In genomic region chr15:78061963-78062427, GRCh38 we compare ENCODE assay signal across 8 cellular contexts. TPM values are rescaled to one million over a fixed set of nuclear protein-coding genes. Genes with fewer than 3 reads are reported as not detected.
A peak's percentile ranks its signal among the peaks of the same experiment; 100 is the strongest.
DNase-seq lines count a peak whose midpoint lies in the region; ATAC-seq and TF ChIP-seq lines count a peak whose summit lies in the region.

No MANE protein-coding gene starts in this region.

- peak overlapping the region; percentile 44 for H3K56ac ChIP-seq in mesendoderm (ENCODE audit: low read length)

- H2BK15ac ChIP-seq in mesendoderm (replicated peaks; ENCODE audit: low read depth) = no peak overlapping the region

- H2BK120ac ChIP-seq in mesendoderm (ENCODE audit: low read depth, low read length) = no peak overlapping the region

- no peak for TF ChIP-seq POLR2A in NB4 (IDR thresholded peaks at IDR 0.05; ENCODE audit: extremely low read depth, insufficient read length)
- TF ChIP-seq POLR2A in adrenal gland (IDR thresholded peaks at IDR 0.05) = peak in 1 of 2 donors; percentile 43

- H3K9ac ChIP-seq in mesendoderm (ENCODE audit: low read length) = peak overlapping the region; percentile 26

- H3K4ac ChIP-seq in mesendoderm (ENCODE audit: low read depth, low read length) = no peak overlapping the region

- intact Hi-C loops in adrenal gland (cut with DNase I) = no loop called here

- no peak overlapping the region for H4K8ac ChIP-seq in mesendoderm (ENCODE audit: low read depth, low read length)

- no peak overlapping the region for H4K5ac ChIP-seq in mesendoderm (ENCODE audit: low read length)

- H3K4me1 ChIP-seq in adrenal gland (replicated peaks in 1 of 2) = peaks cover 76 to 95% of the 10 kb centered on the region in 2 donors
- H3K4me1 ChIP-seq in mesendoderm (ENCODE audit: control insufficient read depth, low read depth, low read length) = peaks cover 2% of the 10 kb centered on the region
- peaks cover 12% of the 10 kb centered on the region for H3K4me1 ChIP-seq in urinary bladder (ENCODE audit: insufficient read depth)

- H3K9me3 ChIP-seq in adrenal gland (replicated peaks in 1 of 3) = no peaks in the 10 kb centered on the region

- peaks cover 3% of the 10 kb centered on the region for H3K79me1 ChIP-seq in mesendoderm (ENCODE audit: low read length)

- H3K36me3 ChIP-seq in adrenal gland (replicated peaks in 1 of 2) (no peaks in the 10 kb centered on the region), mesendoderm (ENCODE audit: control insufficient read depth, insufficient read depth, low read length) (no peaks in the 10 kb centered on the region), urinary bladder (ENCODE audit: insufficient read depth) (no peaks in the 10 kb centered on the region)

- H3K4me2 ChIP-seq in mesendoderm (ENCODE audit: low read length) = no peak overlapping the region

- H3K18ac ChIP-seq in mesendoderm (ENCODE audit: low read length) = no peak overlapping the region

- H3K27ac ChIP-seq in adrenal gland (peak overlapping the region; percentile 10 to 98 (median 88)), mesendoderm (ENCODE audit: low read depth, low read length) (no peak overlapping the region), urinary bladder (ENCODE audit: low read depth) (peak overlapping the region; percentile 16)

- DNase-seq in AG09309 (ENCODE audit: low read depth) (no peak), NB4 (ENCODE audit: low read depth) (peak; percentile 80), adrenal gland (peak in 4 of 7 donors; percentile 54 to 74 (median 67)), mesendoderm (peak; percentile 42), cerebellar nuclear complex (lab: John Stamatoyannopoulos, UW) (no peak)

- peaks cover 2% of the 10 kb centered on the region for H3K79me2 ChIP-seq in mesendoderm (ENCODE audit: control insufficient read depth, insufficient read depth, low read length)

- H3K23ac ChIP-seq in mesendoderm (ENCODE audit: low read length) = no peak overlapping the region

- no peak overlapping the region for H2BK5ac ChIP-seq in mesendoderm (ENCODE audit: low read length)

- ATAC-seq in HG02884 (IDR thresholded peaks at IDR 0.05; ENCODE audit: unreplicated experiment) = no peak

- WGBS in adrenal gland, 4 donors = 1 to 3% (median 1%) methylated on average over 6 of the region's 6 CpGs
- WGBS in mesendoderm (ENCODE audit: extremely low coverage, insufficient coverage, low lambda C conversion rate) = no CpG with 5 or more reads among the region's 6 CpGs
- 24% methylated on average over 6 of the region's 6 CpGs for WGBS in urinary bladder

- H3K27me3 ChIP-seq in adrenal gland (no peaks in the 10 kb centered on the region), mesendoderm (ENCODE audit: insufficient read depth, low read length, poor library complexity) (no peaks in the 10 kb centered on the region)

- no peak for TF ChIP-seq CTCF in AG09309 (IDR thresholded peaks at IDR 0.05; ENCODE audit: control insufficient read depth, insufficient read depth, low read depth, low read length, missing control alignments)
- no peak for TF ChIP-seq CTCF in GM12875 (IDR thresholded peaks at IDR 0.05; ENCODE audit: borderline replicate concordance, insufficient read depth, low read depth, low read length)
- TF ChIP-seq CTCF in NB4 (IDR thresholded peaks at IDR 0.05; ENCODE audit: low read depth, low read length) = no peak
- TF ChIP-seq CTCF in adrenal gland (IDR thresholded peaks at IDR 0.05) = no peak

- no peak overlapping the region for H2AK5ac ChIP-seq in mesendoderm (ENCODE audit: low read length)

- H3K4me3 ChIP-seq in AG09309 (ENCODE audit: control insufficient read depth, low read depth, low read length) (peak overlapping the region; percentile 8; the same call in 1 of the 2 replicates), GM12875 (ENCODE audit: low read depth, low read length) (peak overlapping the region; percentile 12), NB4 (ENCODE audit: low read depth, low read length) (peak overlapping the region; percentile 61), adrenal gland (peak overlapping the region in 1 of 4 donors; percentile 14), mesendoderm (ENCODE audit: low read length) (no peak overlapping the region), urinary bladder (ENCODE audit: low read depth, low read length) (no peak overlapping the region)

RNA-seq across cellular contexts. Expression of gene TBC1D2B, which starts 15.5 kb away (rescaled TPM):
- 10 to 100 TPM; 32.4 to 95.0 (median 66.5) TPM for total RNA-seq in adrenal gland
- 10 to 100 TPM; 16.3 to 24.5 (median 18.2) TPM for polyA plus RNA-seq in adrenal gland
- 5.2 TPM for polyA plus RNA-seq in mesendoderm (2013, experiment 1 of 2)
- polyA plus RNA-seq in mesendoderm (2013, experiment 2 of 2) = 5.4 TPM
- total RNA-seq in urinary bladder = 55.0 TPM
- polyA plus RNA-seq in urinary bladder = 31.6 TPM

RNA-seq across cellular contexts. Expression of gene SH2D7, which starts 30.4 kb away (rescaled TPM):
- total RNA-seq in adrenal gland = not detected
- not detected for polyA plus RNA-seq in adrenal gland
- polyA plus RNA-seq in mesendoderm (2013, experiment 1 of 2) = not detected
- not detected for polyA plus RNA-seq in mesendoderm (2013, experiment 2 of 2)
- not detected for total RNA-seq in urinary bladder
- not detected for polyA plus RNA-seq in urinary bladder

Comparison
In these comparisons a context has a peak if more than half of its experiments do, and no peak if none do; other contexts are left out.
1. DNase-seq: peak in NB4 (single experiment), adrenal gland (4 of 7) and mesendoderm (single experiment); none in AG09309 (single experiment) and cerebellar nuclear complex (0 of 2).
2. H3K4me3 ChIP-seq: peak in AG09309 (single experiment), GM12875 (single experiment) and NB4 (single experiment); none in mesendoderm (single experiment) and urinary bladder (single experiment).